20 cellular contexts compared by ENCODE assay signal in the genomic region with DNA sequence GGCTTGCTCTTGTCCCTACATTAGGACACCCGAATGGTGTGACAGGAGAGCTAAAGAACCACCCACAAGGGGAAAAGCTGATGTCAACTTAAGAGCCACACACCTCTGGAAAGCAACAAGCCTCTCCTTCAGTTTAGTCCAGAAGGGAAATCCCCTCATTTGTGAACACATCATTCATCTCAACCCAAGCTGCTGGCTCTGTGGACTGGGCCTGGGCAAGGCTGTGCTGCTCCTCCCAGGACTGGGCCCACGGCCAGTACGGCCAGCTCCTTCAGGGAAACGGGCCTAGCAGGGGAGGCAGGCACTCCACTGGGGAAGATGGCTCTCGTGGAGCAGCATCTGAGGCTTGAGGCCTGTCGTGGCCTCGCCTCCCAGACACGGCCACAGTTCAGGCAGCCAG. TPM values are rescaled to one million over a fixed set of nuclear protein-coding genes. Genes with fewer than 3 reads are reported as not detected.
DNase-seq lines count a peak whose midpoint lies in the region; ATAC-seq and TF ChIP-seq lines count a peak whose summit lies in the region.
"Had no signal": no experiment of that assay in that cellular context is flagged by ENCODE, and none has a peak within 500 bp of the region (broad histone marks: within the 10 kb centered on the region; RNA-seq: fewer than 3 reads in every experiment).

No MANE protein-coding gene starts in this region.

- ATAC-seq in right cardiac atrium = peak; percentile 50 to 71
- ATAC-seq in stimulated activated naive CD8-positive, alpha-beta T cell treated with anti-CD3 and anti-CD28 coated beads, Interleukin-15, Interleukin-2, amounts not matched to agents 100 U/mL and 50 U/mL, for 24 hours = peak; percentile 85
- no peak for ATAC-seq in GM19395 (IDR thresholded peaks at IDR 0.05; ENCODE audit: unreplicated experiment)
- ATAC-seq: GM23338 had no signal

- 55% methylated on average over 8 of the region's 8 CpGs for WGBS in right cardiac atrium

- DNase-seq in LNCaP clone FGC (ENCODE audit: low read depth) = peak; percentile 15
- DNase-seq in astrocyte of the hippocampus (ENCODE audit: low read depth, low spot score) = peak; percentile 80
- DNase-seq in right cardiac atrium = peak; percentile 70 to 90 (median 88)
- DNase-seq in stimulated activated naive CD8-positive, alpha-beta T cell treated with anti-CD3 and anti-CD28 coated beads, Interleukin-15, Interleukin-2, amounts not matched to agents 100 U/mL and 50 U/mL, for 24 hours = no peak
- DNase-seq in NCI-H69 (lab: John Stamatoyannopoulos, UW) = no peak
- DNase-seq in tibial artery = no peak
- DNase-seq: activated CD8-positive, alpha-beta memory T cell treated with anti-CD3 and anti-CD28 coated beads for 24 hours; activated effector memory CD4-positive, alpha-beta T cell treated with Interleukin-2 at 50 U/mL for 16 hours; brain microvascular endothelial cell; CD4-positive, alpha-beta T cell; DMS79 treated with DMSO at 0.1 percent for 48 hours; effector CD4-positive, alpha-beta T cell; foreskin fibroblast; NCI-H1417; NCI-H510A; ovary; stimulated activated naive CD4-positive, alpha-beta T cell treated with Interleukin-2 at 50 U/mL for 16 hours had no signal

- H3K27me3 ChIP-seq in right cardiac atrium (ENCODE audit: control insufficient read depth, insufficient read depth) (no peaks in the 10 kb centered on the region), tibial artery (no peaks in the 10 kb centered on the region)
- H3K27me3 ChIP-seq: brain microvascular endothelial cell, ovary had no signal

- H3K4me3 ChIP-seq in LNCaP clone FGC (ENCODE audit: low read depth, low read length) (no peak overlapping the region), right cardiac atrium (ENCODE audit: low read length) (no peak overlapping the region), tibial artery (no peak overlapping the region)
- H3K4me3 ChIP-seq: GM23338, ovary, smooth muscle cell had no signal

- no peaks in the 10 kb centered on the region for H3K4me1 ChIP-seq in right cardiac atrium (ENCODE audit: control insufficient read depth, insufficient read depth, low read length)
- peaks cover 0 to 22% (median 17%) of the 10 kb centered on the region in 4 donors for H3K4me1 ChIP-seq in tibial artery

- H3K27ac ChIP-seq in right cardiac atrium (ENCODE audit: low read length) (no peak overlapping the region), tibial artery (no peak overlapping the region)
- H3K27ac ChIP-seq: brain microvascular endothelial cell, ovary had no signal

- intact Hi-C loops in right cardiac atrium (cut with DNase I) (no loop called here), tibial artery (cut with DNase I; ENCODE audit: low total_unique reads) (no loop called here)

- H3K36me3 ChIP-seq in tibial artery = peaks cover 51 to 61% (median 56%) of the 10 kb centered on the region in 3 donors
- H3K36me3 ChIP-seq: ovary had no signal

- TF ChIP-seq CTCF in LNCaP clone FGC (IDR thresholded peaks at IDR 0.05; ENCODE audit: control insufficient read depth, extremely low read depth, insufficient read depth) = no peak
- no peak for TF ChIP-seq CTCF in tibial artery (IDR thresholded peaks at IDR 0.05)

- H3K9me3 ChIP-seq in right cardiac atrium (ENCODE audit: control insufficient read depth, low read length) (no peaks in the 10 kb centered on the region), tibial artery (no peaks in the 10 kb centered on the region)
- H3K9me3 ChIP-seq: ovary had no signal

RNA-seq across cellular contexts. Expression of a gene that starts 12.8 kb away (rescaled TPM):
- under 1 TPM in 1 of 4 donors, not detected in 3; 0.29 TPM for total RNA-seq in right cardiac atrium
- polyA plus RNA-seq in right cardiac atrium = 0.36 TPM

RNA-seq across cellular contexts. Expression of a gene that starts 42.5 kb away (rescaled TPM):
- 10 to 100 TPM; 16.6 to 21.1 (median 17.0) TPM for total RNA-seq in right cardiac atrium
- polyA plus RNA-seq in right cardiac atrium = 21.8 TPM

RNA-seq across cellular contexts. Expression of a gene that starts 47.3 kb away (rescaled TPM):
- total RNA-seq in right cardiac atrium = 10 to 100 TPM; 37.4 to 40.6 (median 38.9) TPM
- polyA plus RNA-seq in right cardiac atrium = 38.1 TPM

Comparison
In these comparisons a context has a peak if more than half of its experiments do, and no peak if none do; other contexts are left out.
1. DNase-seq: peak in LNCaP clone FGC (single experiment), astrocyte of the hippocampus (single experiment) and right cardiac atrium (3 of 3); none in stimulated activated naive CD8-positive, alpha-beta T cell treated with anti-CD3 and anti-CD28 coated beads, Interleukin-15, Interleukin-2, amounts not matched to agents 100 U/mL and 50 U/mL, for 24 hours (single experiment), NCI-H69 (single experiment) and tibial artery (0 of 2).